Comparison of ENCODE assay signal across 8 cellular contexts in genomic region chr14:64060648-64061096, GRCh38.
DNase-seq lines count a peak whose midpoint lies in the region; ATAC-seq and TF ChIP-seq lines count a peak whose summit lies in the region.

No MANE protein-coding gene starts in this region.

- DNase-seq in heart left ventricle (no peak), Right ventricle myocardium inferior (ENCODE audit: missing footprints) (no peak), OCI-M1 (lab: John Stamatoyannopoulos, UW) (peak; percentile 36), fibroblast of villous mesenchyme (ENCODE audit: low read depth) (peak; percentile 51), testis (peak; percentile 49), NCI-H187 treated with DMSO at 0.1 percent for 48 hours (lab: John Stamatoyannopoulos, UW) (no peak), posterior vena cava (ENCODE audit: low spot score) (no peak), cardiac septum (ENCODE audit: low spot score) (no peak)

- H3K4me1 ChIP-seq in heart left ventricle (no peaks in the 10 kb centered on the region), testis (no peaks in the 10 kb centered on the region)

- H3K36me3 ChIP-seq in heart left ventricle, result peaks cover 0 to 50% (median 38%) of the 10 kb centered on the region in 9 donors
- no peaks in the 10 kb centered on the region for H3K36me3 ChIP-seq in testis (ENCODE audit: low read depth, missing control alignments)

- H3K27ac ChIP-seq in heart left ventricle, result no peak overlapping the region
- H3K27ac ChIP-seq in testis, result no peak overlapping the region

- H3K4me3 ChIP-seq in heart left ventricle (no peak overlapping the region), fibroblast of villous mesenchyme (ENCODE audit: low read depth, low read length) (no peak overlapping the region), testis (no peak overlapping the region)

- H3K27me3 ChIP-seq in heart left ventricle (no peaks in the 10 kb centered on the region), testis (no peaks in the 10 kb centered on the region)

- intact Hi-C loops in heart left ventricle (cut with DNase I) (no loop called here), Right ventricle myocardium inferior (cut with DNase I) (no loop called here), testis (cut with DNase I; ENCODE audit: low total_unique reads) (no loop called here), posterior vena cava (cut with DNase I) (no loop called here), cardiac septum (cut with DNase I) (no loop called here)

- 82 to 93% (median 89%) methylated on average over 4 to 5 of the region's 5 CpGs for WGBS in heart left ventricle, 4 donors
- WGBS in testis, 2 donors, result 84 to 92% methylated on average over 5 of the region's 5 CpGs

- no peak for TF ChIP-seq POLR2A in heart left ventricle (IDR thresholded peaks at IDR 0.05)
- no peak for TF ChIP-seq POLR2A in testis (IDR thresholded peaks at IDR 0.05)

- no peak for ATAC-seq in heart left ventricle
- ATAC-seq in Right ventricle myocardium inferior, result no peak

- H3K9me3 ChIP-seq in heart left ventricle, result no peaks in the 10 kb centered on the region
- no peaks in the 10 kb centered on the region for H3K9me3 ChIP-seq in testis

- peak in 7 of 12 donors; percentile 16 to 37 (median 22) for TF ChIP-seq CTCF in heart left ventricle (IDR thresholded peaks at IDR 0.05)
- peak; percentile 80 for TF ChIP-seq CTCF in fibroblast of villous mesenchyme (IDR thresholded peaks at IDR 0.05; ENCODE audit: insufficient read depth, low read depth, low read length)
- peak; percentile 46 to 62 (median 49) for TF ChIP-seq CTCF in testis (IDR thresholded peaks at IDR 0.05)

Comparison
In these comparisons a context has a peak if more than half of its experiments do, and no peak if none do; other contexts are left out.
1. DNase-seq: peak in OCI-M1 (single experiment), fibroblast of villous mesenchyme (single experiment) and testis (single experiment); none in heart left ventricle (0 of 5), Right ventricle myocardium inferior (single experiment), NCI-H187 treated with DMSO at 0.1 percent for 48 hours (single experiment), posterior vena cava (single experiment) and cardiac septum (single experiment).
2. CTCF ChIP-seq: peak in every context shown above with its lines; median percentile 80 in fibroblast of villous mesenchyme; 49 in testis; 22 in heart left ventricle.